Comparison of ENCODE assay signal across 9 cellular contexts in the genomic region with DNA sequence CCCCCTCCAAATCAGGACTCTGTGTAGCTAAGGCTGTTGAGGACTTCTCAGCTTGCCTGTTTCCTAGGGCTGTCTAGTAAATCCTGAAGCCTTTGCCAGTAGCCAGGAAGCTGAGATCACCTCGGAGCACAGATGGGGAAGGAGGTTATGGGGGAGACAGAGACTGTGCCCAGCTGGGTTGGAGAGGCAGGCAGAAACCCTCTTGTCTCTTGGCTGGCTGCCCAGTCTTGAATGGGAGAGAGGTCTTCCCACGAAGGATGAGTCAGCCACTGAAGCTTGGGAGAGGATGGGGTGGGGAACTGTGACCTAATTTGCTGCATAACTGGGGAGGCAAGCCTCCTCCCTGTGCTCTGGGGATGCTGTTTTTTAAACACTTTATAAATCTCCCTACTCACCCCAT.
DNase-seq lines count a peak whose midpoint lies in the region; ATAC-seq, FAIRE-seq and TF ChIP-seq lines count a peak whose summit lies in the region.
"Had no signal": no experiment of that assay in that cellular context is flagged by ENCODE, and none has a peak within 500 bp of the region (broad histone marks: within the 10 kb centered on the region; RNA-seq: fewer than 3 reads in every experiment).

No MANE protein-coding gene starts in this region.

- no peak overlapping the region for H3K27ac ChIP-seq in caudate nucleus (ENCODE audit: low read depth, low read length)

- FAIRE-seq in HTR-8/SVneo (lab: Jason Lieb, UNC), result no peak
- FAIRE-seq: kidney had no signal

- TF ChIP-seq CTCF in retinal pigment epithelial cell (conservative IDR thresholded peaks at IDR 0.05; ENCODE audit: low read depth, low read length), result no peak

- ATAC-seq in GM21515 (IDR thresholded peaks at IDR 0.05; ENCODE audit: unreplicated experiment), result no peak

- H3K4me3 ChIP-seq in retinal pigment epithelial cell (ENCODE audit: low read length), result no peak overlapping the region

- DNase-seq in HT-29 (ENCODE audit: low spot score), result peak; percentile 4
- peak; percentile 95 for DNase-seq in NCI-H446 treated with DMSO at 0.1 percent for 48 hours (lab: John Stamatoyannopoulos, UW)
- peak in 57 of 61 donors; percentile 1 to 97 (median 62) for DNase-seq in caudate nucleus (lab: John Stamatoyannopoulos, UW)
- peak; percentile 2 for DNase-seq in retinal pigment epithelial cell (ENCODE audit: low read depth)
- no peak for DNase-seq in HTR-8/SVneo (ENCODE audit: insufficient read length, low spot score)
- DNase-seq in activated effector memory CD4-positive, alpha-beta T cell treated with Interleukin-2 at 50 U/mL for 16 hours, result no peak
- DNase-seq: cerebellar nuclear complex, kidney had no signal

Comparison
In these comparisons a context has a peak if more than half of its experiments do, and no peak if none do; other contexts are left out.
1. DNase-seq: peak in HT-29 (single experiment), NCI-H446 treated with DMSO at 0.1 percent for 48 hours (single experiment), caudate nucleus (57 of 61) and retinal pigment epithelial cell (single experiment); none in HTR-8/SVneo (single experiment) and activated effector memory CD4-positive, alpha-beta T cell treated with Interleukin-2 at 50 U/mL for 16 hours (single experiment).